15 cellular contexts compared by ENCODE assay signal in the genomic region with DNA sequence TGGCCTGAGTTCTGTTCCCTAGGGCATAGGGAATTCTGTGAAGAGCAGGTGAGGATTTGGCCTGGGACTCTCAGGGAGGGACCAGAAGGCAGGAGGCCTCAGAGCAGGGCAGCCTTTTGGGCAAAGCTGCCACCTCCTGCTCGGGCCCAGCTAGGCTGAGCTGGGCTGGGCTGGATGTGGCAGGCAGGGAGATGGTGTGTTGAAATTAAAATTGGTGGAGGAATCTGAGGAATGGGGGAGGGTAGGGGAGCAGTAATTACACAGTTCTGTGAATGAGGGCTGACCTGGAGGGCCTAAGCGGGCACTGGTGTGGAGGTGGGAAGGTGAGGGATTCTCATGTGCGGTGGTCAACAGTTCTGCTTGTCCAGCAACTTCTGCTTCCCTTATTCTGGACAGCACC. TPM values are rescaled to one million over a fixed set of nuclear protein-coding genes. Genes with fewer than 3 reads are reported as not detected.
DNase-seq lines count a peak whose midpoint lies in the region; ATAC-seq and TF ChIP-seq lines count a peak whose summit lies in the region.
"Had no signal": no experiment of that assay in that cellular context is flagged by ENCODE, and none has a peak within 500 bp of the region (broad histone marks: within the 10 kb centered on the region; RNA-seq: fewer than 3 reads in every experiment).

No MANE protein-coding gene starts in this region.

- H3K4me3 ChIP-seq in HL-60 (replicated peaks; ENCODE audit: insufficient read depth, low read length) (no peak overlapping the region), spleen (peak overlapping the region in 1 of 8 donors; percentile 32)
- H3K4me3 ChIP-seq: A549, GM12878, GM23248 had no signal

- peak in 1 of 2 experiments; percentile 29 for DNase-seq in HL-60 (ENCODE audit: low read depth in 1 of 2, low spot score in 1 of 2)
- no peak for DNase-seq in T-helper 17 cell
- no peak for DNase-seq in neural crest cell (ENCODE audit: low read depth, low spot score)
- peak; percentile 61 for DNase-seq in spleen
- no peak for DNase-seq in activated effector memory CD4-positive, alpha-beta T cell treated with Interleukin-2 at 50 U/mL for 16 hours
- no peak for DNase-seq in ACHN
- DNase-seq in NCI-H2196 treated with DMSO at 0.1 percent for 48 hours (lab: John Stamatoyannopoulos, UW; ENCODE audit: unreplicated experiment) = no peak
- DNase-seq: Calu3; CD4-positive, CD25-positive, alpha-beta regulatory T cell; DMS 273 treated with DMSO at 0.1 percent for 48 hours; GM23248 had no signal

- H3K4me1 ChIP-seq in spleen = peaks cover 0 to 23% (median 3%) of the 10 kb centered on the region in 6 donors

- TF ChIP-seq CTCF in HL-60 (IDR thresholded peaks at IDR 0.05; ENCODE audit: insufficient read depth, low read length) (no peak), neural crest cell (conservative IDR thresholded peaks at IDR 0.05) (no peak), spleen (IDR thresholded peaks at IDR 0.05 in 8 of 11, conservative IDR thresholded peaks at IDR 0.05 in 3 of 11) (no peak)

- H3K27ac ChIP-seq in HL-60 (replicated peaks) = peak overlapping the region; percentile 51
- H3K27ac ChIP-seq in spleen = peak overlapping the region in 6 of 8 donors; percentile 32 to 90 (median 53)
- H3K27ac ChIP-seq: A549, GM23248 had no signal

- ATAC-seq in T-helper 17 cell = no peak
- ATAC-seq: A549, GM12878, HCT116 had no signal

- H3K27me3 Mint-ChIP-seq in T-helper 17 cell (no peaks in the 10 kb centered on the region), neural crest cell (ENCODE audit: low read depth) (no peaks in the 10 kb centered on the region)
- H3K27me3 Mint-ChIP-seq: CD4-positive, CD25-positive, alpha-beta regulatory T cell had no signal

- H3K4me3 Mint-ChIP-seq in T-helper 17 cell = no peak overlapping the region
- H3K4me3 Mint-ChIP-seq in neural crest cell = no peak overlapping the region
- H3K4me3 Mint-ChIP-seq: CD4-positive, CD25-positive, alpha-beta regulatory T cell; IgD-negative memory B cell had no signal

- no peaks in the 10 kb centered on the region for H3K9me3 ChIP-seq in T-helper 17 cell (ENCODE audit: control insufficient read depth, low read length, poor library complexity, severe bottlenecking)
- H3K9me3 ChIP-seq in spleen = no peaks in the 10 kb centered on the region
- H3K9me3 ChIP-seq: A549 had no signal

- TF ChIP-seq POLR2A in spleen (IDR thresholded peaks at IDR 0.05) = no peak

- H3K27me3 ChIP-seq in HL-60 (ENCODE audit: insufficient read depth, poor library complexity, severe bottlenecking) = no peaks in the 10 kb centered on the region
- no peaks in the 10 kb centered on the region for H3K27me3 ChIP-seq in spleen (replicated peaks in 1 of 7)

- in situ Hi-C loops in ACHN (cut with HindIII; ENCODE audit: low pct_ligation_motif_present, low pct_unique_long_range_greater_than_20kb, low sequenced_read_pairs) = no loop called here

- intact Hi-C loops in spleen (cut with DNase I; ENCODE audit: low total_unique reads) = no loop called here

- H3K27ac Mint-ChIP-seq in T-helper 17 cell (peak overlapping the region; percentile 37), neural crest cell (ENCODE audit: unreplicated experiment) (peak overlapping the region; percentile 75)
- H3K27ac Mint-ChIP-seq: IgD-negative memory B cell had no signal

- peaks cover 2% of the 10 kb centered on the region for H3K9me3 Mint-ChIP-seq in neural crest cell
- H3K9me3 Mint-ChIP-seq: CD4-positive, CD25-positive, alpha-beta regulatory T cell; IgD-negative memory B cell had no signal

- WGBS in spleen, 5 donors = 69 to 86% (median 75%) methylated on average over 3 of the region's 3 CpGs

- no peaks in the 10 kb centered on the region for H3K36me3 Mint-ChIP-seq in T-helper 17 cell (ENCODE audit: low read depth)
- no peaks in the 10 kb centered on the region for H3K36me3 Mint-ChIP-seq in neural crest cell (ENCODE audit: low read depth)

- H3K4me1 Mint-ChIP-seq in T-helper 17 cell (peaks cover 5% of the 10 kb centered on the region), neural crest cell (no peaks in the 10 kb centered on the region)
- H3K4me1 Mint-ChIP-seq: IgD-negative memory B cell had no signal

- H3K36me3 ChIP-seq in spleen = no peaks in the 10 kb centered on the region

RNA-seq across cellular contexts. Expression of a gene that starts 22.0 kb away (rescaled TPM):
- total RNA-seq in T-helper 17 cell (1 to 10 TPM; 1.1 to 1.7 TPM), neural crest cell (1.2 and 1.7 TPM in 2 replicates), spleen (1 to 10 TPM; 2.7 to 5.3 (median 4.1) TPM)
- polyA plus RNA-seq in spleen = 1 to 10 TPM; 1.2 to 2.0 (median 1.9) TPM
